13 cellular contexts compared by ENCODE assay signal in genomic region chr7:22411977-22412693, GRCh38. TPM values are rescaled to one million over a fixed set of nuclear protein-coding genes. Genes with fewer than 3 reads are reported as not detected.
"Had no signal": no experiment of that assay in that cellular context is flagged by ENCODE, and none has a peak within 500 bp of the region (broad histone marks: within the 10 kb centered on the region; RNA-seq: fewer than 3 reads in every experiment).

No MANE protein-coding gene starts in this region.

- H3K36me3 ChIP-seq: cardiac muscle cell, pancreas, upper lobe of right lung had no signal

- H3K27ac ChIP-seq: cardiac muscle cell, hepatocyte, pancreas, upper lobe of right lung had no signal

- H3K4me3 ChIP-seq: cardiac muscle cell, hepatocyte, pancreas, upper lobe of right lung had no signal

- H3K27ac Mint-ChIP-seq: activated CD4-positive, alpha-beta memory T cell treated with anti-CD3 and anti-CD28 coated beads for 36 hours; activated naive CD8-positive, alpha-beta T cell; stimulated activated naive B cell treated with anti-CD40 and anti-IgM and Interleukin-4, amounts not matched to agents 10 μg/mL and 1 μg/mL and 100 μg/mL, for 72 hours had no signal

- H3K4me2 ChIP-seq: hepatocyte had no signal

- H3K9me3 Mint-ChIP-seq: activated CD4-positive, alpha-beta memory T cell treated with anti-CD3 and anti-CD28 coated beads for 36 hours; naive thymus-derived CD8-positive, alpha-beta T cell; stimulated activated naive B cell treated with anti-CD40 and anti-IgM and Interleukin-4, amounts not matched to agents 10 μg/mL and 1 μg/mL and 100 μg/mL, for 72 hours had no signal

- H3K79me2 ChIP-seq: hepatocyte had no signal

- H3K4me1 ChIP-seq: pancreas, upper lobe of right lung had no signal

- DNase-seq: activated CD4-positive, alpha-beta memory T cell treated with anti-CD3 and anti-CD28 coated beads for 36 hours; activated CD4-positive, alpha-beta T cell treated with anti-CD3 and anti-CD28 coated beads for 4 hours; activated T-cell treated with anti-CD3 and anti-CD28 coated beads for 4 hours; dermis blood vessel endothelial cell; effector memory CD4-positive, alpha-beta T cell; mesenchymal stem cell; naive thymus-derived CD8-positive, alpha-beta T cell; pancreas; stimulated activated naive B cell treated with anti-CD40 and anti-IgM and Interleukin-4, amounts not matched to agents 10 μg/mL and 1 μg/mL and 100 μg/mL, for 72 hours; upper lobe of right lung had no signal

- H3K4me3 Mint-ChIP-seq: activated CD4-positive, alpha-beta memory T cell treated with anti-CD3 and anti-CD28 coated beads for 36 hours; activated naive CD8-positive, alpha-beta T cell; naive thymus-derived CD8-positive, alpha-beta T cell; stimulated activated naive B cell treated with anti-CD40 and anti-IgM and Interleukin-4, amounts not matched to agents 10 μg/mL and 1 μg/mL and 100 μg/mL, for 72 hours had no signal

- H2AFZ ChIP-seq: hepatocyte had no signal

- ATAC-seq: naive thymus-derived CD8-positive, alpha-beta T cell; pancreas; stimulated activated naive B cell treated with anti-CD40 and anti-IgM and Interleukin-4, amounts not matched to agents 10 μg/mL and 1 μg/mL and 100 μg/mL, for 72 hours; upper lobe of right lung had no signal

- FAIRE-seq: pancreas had no signal

- H3K9me3 ChIP-seq: pancreas, upper lobe of right lung had no signal

- H3K27me3 ChIP-seq: cardiac muscle cell, hepatocyte, pancreas, upper lobe of right lung had no signal

- H3K36me3 Mint-ChIP-seq: activated CD4-positive, alpha-beta memory T cell treated with anti-CD3 and anti-CD28 coated beads for 36 hours; activated naive CD8-positive, alpha-beta T cell; naive thymus-derived CD8-positive, alpha-beta T cell had no signal

- H3K27me3 Mint-ChIP-seq: activated CD4-positive, alpha-beta memory T cell treated with anti-CD3 and anti-CD28 coated beads for 36 hours; activated naive CD8-positive, alpha-beta T cell; stimulated activated naive B cell treated with anti-CD40 and anti-IgM and Interleukin-4, amounts not matched to agents 10 μg/mL and 1 μg/mL and 100 μg/mL, for 72 hours had no signal

RNA-seq across cellular contexts. Expression of gene RAPGEF5, which starts 55.2 kb away (rescaled TPM):
- total RNA-seq: naive thymus-derived CD8-positive, alpha-beta T cell had no signal
- polyA plus RNA-seq: cardiac muscle cell; naive thymus-derived CD8-positive, alpha-beta T cell had no signal
